13 cellular contexts compared by ENCODE assay signal in genomic region chr11:75301602-75302345, GRCh38. TPM values are rescaled to one million over a fixed set of nuclear protein-coding genes. Genes with fewer than 3 reads are reported as not detected.
A peak's percentile ranks its signal among the peaks of the same experiment; 100 is the strongest.
DNase-seq lines count a peak whose midpoint lies in the region; ATAC-seq, FAIRE-seq and TF ChIP-seq lines count a peak whose summit lies in the region.
"Had no signal": no experiment of that assay in that cellular context is flagged by ENCODE, and none has a peak within 500 bp of the region (broad histone marks: within the 10 kb centered on the region; RNA-seq: fewer than 3 reads in every experiment).

No MANE protein-coding gene starts in this region.

- no peaks in the 10 kb centered on the region for H3K9me3 ChIP-seq in psoas muscle

- 52 to 65% (median 61%) methylated on average over 16 of the region's 16 CpGs for WGBS in psoas muscle, 3 donors

- H3K36me3 ChIP-seq in psoas muscle (ENCODE audit: insufficient read depth in 1 of 2, low read depth in 1 of 2) = no peaks in the 10 kb centered on the region

- peaks cover 0 to 2% (median 0%) of the 10 kb centered on the region in 3 donors for H3K27me3 ChIP-seq in psoas muscle (ENCODE audit: insufficient read depth in 3 of 3, low read length in 2 of 3)

- H3K4me3 ChIP-seq in psoas muscle = no peak overlapping the region
- H3K4me3 ChIP-seq: smooth muscle cell had no signal

- FAIRE-seq in HTR-8/SVneo (lab: Jason Lieb, UNC) = no peak

- no peaks in the 10 kb centered on the region for H3K4me1 ChIP-seq in psoas muscle

- no peak for TF ChIP-seq CTCF in psoas muscle (IDR thresholded peaks at IDR 0.05)

- H3K27ac ChIP-seq in psoas muscle = no peak overlapping the region

- DNase-seq in DMS53 (lab: John Stamatoyannopoulos, UW) (peak; percentile 99), NCI-H345 treated with DMSO at 0.1 percent for 48 hours (lab: John Stamatoyannopoulos, UW; ENCODE audit: unreplicated experiment) (peak; percentile 20), Right ventricle myocardium superior (peak; percentile 56), psoas muscle (peak; percentile 11 to 27), glomerular visceral epithelial cell (ENCODE audit: extremely low spot score) (no peak), pons (ENCODE audit: low spot score) (no peak), KG1 (lab: John Stamatoyannopoulos, UW) (no peak), HTR-8/SVneo (ENCODE audit: insufficient read length, low spot score) (no peak)
- DNase-seq: activated effector memory CD4-positive, alpha-beta T cell treated with anti-CD3 and anti-CD28 coated beads, Interleukin-2, amount 50 U/mL, for 16 hours; CD4-positive, CD25-positive, alpha-beta regulatory T cell; cortex of kidney; glutamatergic neuron had no signal

- peak; percentile 94 for ATAC-seq in Right ventricle myocardium superior (ENCODE audit: poor library complexity)
- ATAC-seq in psoas muscle = no peak

- intact Hi-C loops in Right ventricle myocardium superior (cut with DNase I) = no loop called here
- intact Hi-C loops in psoas muscle (cut with DNase I) = no loop called here

RNA-seq across cellular contexts. Expression of gene ARRB1, which starts 49.7 kb away (rescaled TPM):
- total RNA-seq in Right ventricle myocardium superior (24.6 TPM), psoas muscle (10 to 100 TPM in 1 of 4 donors, 1 to 10 TPM in 3; 7.4 to 17.3 (median 9.0) TPM)
- 1 to 10 TPM; 3.6 to 3.8 (median 3.8) TPM for polyA plus RNA-seq in psoas muscle

Comparison
In these comparisons a context has a peak if more than half of its experiments do, and no peak if none do; other contexts are left out.
1. DNase-seq: peak in DMS53 (single experiment), NCI-H345 treated with DMSO at 0.1 percent for 48 hours (single experiment), Right ventricle myocardium superior (single experiment) and psoas muscle (2 of 2); none in glomerular visceral epithelial cell (single experiment), pons (single experiment), KG1 (single experiment) and HTR-8/SVneo (single experiment).